1 cellular context compared by ENCODE assay signal in the genomic region with DNA sequence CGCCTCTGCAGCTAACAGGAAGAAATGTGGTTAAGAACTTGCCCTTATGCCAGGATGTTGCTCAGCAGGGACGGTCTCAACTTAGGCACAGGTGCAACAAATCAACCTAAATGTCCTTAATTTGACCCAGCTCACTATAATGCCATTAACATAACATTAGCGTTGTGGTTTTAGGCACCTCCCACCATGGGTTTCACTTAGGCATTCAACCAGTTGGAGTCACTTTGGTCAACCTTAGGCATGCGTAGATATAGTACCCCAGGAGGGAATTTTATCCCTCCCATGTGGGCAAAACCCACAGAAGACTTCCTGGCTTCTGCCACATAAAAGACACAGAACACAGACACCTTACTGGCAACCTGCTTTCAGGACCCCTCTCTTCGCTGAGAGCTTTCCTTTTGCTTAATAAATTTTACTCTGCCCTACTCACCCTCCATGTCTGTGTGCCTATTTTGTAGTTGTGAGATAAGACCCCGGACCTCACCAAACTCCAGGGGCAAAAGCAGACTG.
TF ChIP-seq lines count a peak whose summit lies in the region.

No MANE protein-coding gene starts in this region.

TF ChIP-seq in HepG2, 621 proteins besides CTCF, POLR2A, EP300 and RAD21:
- TF ChIP-seq AHDC1 (CRISPR knock-in tag; IDR thresholded peaks at IDR 0.05; ENCODE audit: borderline replicate concordance) (no peak), EED (CRISPR knock-in tag; IDR thresholded peaks at IDR 0.05) (no peak), ZNF496 (CRISPR knock-in tag; IDR thresholded peaks at IDR 0.05; ENCODE audit: insufficient replicate concordance) (no peak), GABPA (IDR thresholded peaks at IDR 0.05; ENCODE audit: low read depth, low read length) (no peak), GABPA (CRISPR knock-in tag; IDR thresholded peaks at IDR 0.05; ENCODE audit: low read depth) (no peak), DMTF1 (CRISPR knock-in tag; IDR thresholded peaks at IDR 0.05) (no peak), ISX (CRISPR knock-in tag; conservative IDR thresholded peaks at IDR 0.05) (no peak), ZFY (CRISPR knock-in tag; IDR thresholded peaks at IDR 0.05) (no peak), ZNF274 (CRISPR knock-in tag; IDR thresholded peaks at IDR 0.05) (no peak), MIER2 (CRISPR knock-in tag; IDR thresholded peaks at IDR 0.05) (no peak), SMAD3 (CRISPR knock-in tag; IDR thresholded peaks at IDR 0.05) (no peak), ZNF790 (CRISPR knock-in tag; IDR thresholded peaks at IDR 0.05; ENCODE audit: borderline replicate concordance) (no peak), ZMYM4 (CRISPR knock-in tag; IDR thresholded peaks at IDR 0.05) (no peak), ZNF367 (CRISPR knock-in tag; IDR thresholded peaks at IDR 0.05; ENCODE audit: borderline replicate concordance) (no peak), ZNF34 (CRISPR knock-in tag; IDR thresholded peaks at IDR 0.05; ENCODE audit: borderline replicate concordance) (no peak)
TF ChIP-seq in HepG2: peak in this region for 0.
